Comparison of ENCODE assay signal across 8 cellular contexts in the genomic region with DNA sequence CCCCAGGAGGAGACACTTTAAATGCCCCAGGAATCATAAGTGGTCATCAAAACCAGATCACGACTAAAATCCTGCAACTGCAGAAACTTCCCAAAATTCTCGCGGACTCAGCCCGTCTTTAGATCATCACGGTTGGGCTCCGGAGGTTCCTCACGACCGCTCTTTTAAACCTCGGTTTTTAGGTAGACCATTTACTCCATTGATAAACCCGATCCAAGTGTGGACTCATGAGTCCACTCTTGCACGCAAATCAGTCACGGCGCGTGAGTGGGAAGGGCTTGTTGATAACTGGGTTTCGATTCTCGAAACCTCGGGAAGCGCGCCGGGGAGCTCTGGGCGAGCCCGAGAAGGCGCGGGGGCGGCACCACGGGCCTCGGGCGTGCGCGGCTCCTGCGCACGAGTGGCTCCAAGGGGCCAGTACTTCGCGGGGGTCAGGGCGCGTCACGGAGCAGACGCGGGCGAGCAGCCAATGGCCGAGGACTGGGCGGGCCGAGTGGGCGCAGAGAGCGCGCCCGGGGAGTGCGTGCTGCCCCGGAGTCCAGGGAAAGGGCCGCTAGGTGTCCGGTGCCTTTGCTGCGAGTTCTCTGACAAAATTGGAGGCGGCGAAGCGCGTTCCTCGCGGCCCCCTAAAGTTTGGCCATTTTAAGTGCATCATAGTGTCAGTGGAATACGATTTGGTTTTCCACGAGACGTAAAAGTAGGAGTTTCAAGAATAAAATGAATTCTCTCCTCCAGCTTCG. TPM values are rescaled to one million over a fixed set of nuclear protein-coding genes. Genes with fewer than 3 reads are reported as not detected.
A peak's percentile ranks its signal among the peaks of the same experiment; 100 is the strongest.
DNase-seq lines count a peak whose midpoint lies in the region; ATAC-seq and TF ChIP-seq lines count a peak whose summit lies in the region.

No MANE protein-coding gene starts in this region.

- H3K9ac ChIP-seq in KMS-11 (peak overlapping the region; percentile 62), adipocyte (ENCODE audit: low read length) (peak overlapping the region; percentile 87)

- no peaks in the 10 kb centered on the region for H3K79me2 ChIP-seq in KMS-11 (ENCODE audit: insufficient read depth, low read depth)

- H3K27ac ChIP-seq in KMS-11 (peak overlapping the region; percentile 70), ovary (peak overlapping the region; percentile 93 to 98), thymus (ENCODE audit: low read depth) (peak overlapping the region; percentile 94)

- ATAC-seq in GM21825 (IDR thresholded peaks at IDR 0.05; ENCODE audit: unreplicated experiment) = peak; percentile 42
- peak; percentile 79 for ATAC-seq in Right ventricle myocardium superior (ENCODE audit: poor library complexity)

- H2AFZ ChIP-seq in KMS-11 (ENCODE audit: low read depth) = peak overlapping the region; percentile 78

- H3K4me3 ChIP-seq in KMS-11 (IDR thresholded peaks at IDR 0.05; ENCODE audit: insufficient read depth, low read depth, low read length) (no peak overlapping the region), adipocyte (ENCODE audit: low read length) (peak overlapping the region; percentile 95), ovary (peak overlapping the region; percentile 91), thymus (ENCODE audit: low read length) (peak overlapping the region; percentile 91)

- TF ChIP-seq CTCF in KMS-11 (conservative IDR thresholded peaks at IDR 0.05; ENCODE audit: low read depth, low read length) (no peak), ovary (IDR thresholded peaks at IDR 0.05) (peak in 1 of 3 donors; percentile 28)

- H3K36me3 ChIP-seq in KMS-11 (ENCODE audit: insufficient read depth) (no peaks in the 10 kb centered on the region), adipocyte (ENCODE audit: control insufficient read depth, insufficient read depth, low read length, severe bottlenecking) (peaks cover 3% of the 10 kb centered on the region), ovary (no peaks in the 10 kb centered on the region), thymus (ENCODE audit: control insufficient read depth, insufficient read depth) (no peaks in the 10 kb centered on the region)

- H3K27me3 ChIP-seq in KMS-11 (ENCODE audit: insufficient read depth, low read depth) = no peaks in the 10 kb centered on the region
- H3K27me3 ChIP-seq in adipocyte (replicated peaks; ENCODE audit: control insufficient read depth, insufficient read depth, low read length) = no peaks in the 10 kb centered on the region
- no peaks in the 10 kb centered on the region for H3K27me3 ChIP-seq in ovary
- peaks cover 20% of the 10 kb centered on the region for H3K27me3 ChIP-seq in thymus (ENCODE audit: control insufficient read depth, insufficient read depth)

- peak overlapping the region; percentile 45 for H3K4me2 ChIP-seq in KMS-11

- peak; percentile 73 for DNase-seq in ELF-1 (ENCODE audit: low read depth, low spot score)
- DNase-seq in SW480 (ENCODE audit: low spot score) = peak; percentile 87
- DNase-seq in adipocyte (ENCODE audit: low read depth) = peak; percentile 97
- peak; percentile 98 for DNase-seq in Right ventricle myocardium superior
- peak; percentile 94 to 97 (median 96) for DNase-seq in ovary

- H3K9me3 ChIP-seq in adipocyte (ENCODE audit: control insufficient read depth, low read length) (no peaks in the 10 kb centered on the region), ovary (no peaks in the 10 kb centered on the region), thymus (ENCODE audit: control insufficient read depth) (no peaks in the 10 kb centered on the region)

- peak; percentile 94 for TF ChIP-seq POLR2A in ovary (IDR thresholded peaks at IDR 0.05)

- no peak for TF ChIP-seq EP300 in ovary (IDR thresholded peaks at IDR 0.05)

- H3K4me1 ChIP-seq in KMS-11 (ENCODE audit: low read depth, poor library complexity, severe bottlenecking) (no peaks in the 10 kb centered on the region), adipocyte (ENCODE audit: control insufficient read depth, insufficient read depth, low read length) (peaks cover 26% of the 10 kb centered on the region), ovary (ENCODE audit: insufficient read depth) (peaks cover 3% of the 10 kb centered on the region), thymus (ENCODE audit: control insufficient read depth, insufficient read depth, low read length) (peaks cover 8% of the 10 kb centered on the region)

- intact Hi-C loops in Right ventricle myocardium superior (cut with DNase I) = loop anchor here (5.0 to 10.0 kb wide), 3 partner anchors 149 to 1148 kb away; no protein-coding TSS in a partner anchor
- intact Hi-C loops in ovary (cut with DNase I) = loop anchor here in 2 of 4 donors (1.0 to 5.0 kb wide), 4 partner anchors 55 to 1146 kb away; no protein-coding TSS in a partner anchor

- no peaks in the 10 kb centered on the region for H4K20me1 ChIP-seq in KMS-11 (ENCODE audit: insufficient read depth)

- 0 to 1% (median 0%) methylated on average over 60 to 62 of the region's 62 CpGs for WGBS in ovary, 3 donors
- under 1% methylated on average over 62 of the region's 62 CpGs for WGBS in thymus

RNA-seq across cellular contexts. Expression of gene TENT5A, which starts 0.7 kb away (rescaled TPM):
- 53.5 TPM for total RNA-seq in Right ventricle myocardium superior
- total RNA-seq in ovary = 10 to 100 TPM; 19.9 to 47.1 (median 29.4) TPM
- 10 to 100 TPM; 14.6 to 46.3 TPM for polyA plus RNA-seq in ovary
- 4.7 TPM for polyA plus RNA-seq in thymus
